ENCODE assay signal across 8 cellular contexts in the genomic region with DNA sequence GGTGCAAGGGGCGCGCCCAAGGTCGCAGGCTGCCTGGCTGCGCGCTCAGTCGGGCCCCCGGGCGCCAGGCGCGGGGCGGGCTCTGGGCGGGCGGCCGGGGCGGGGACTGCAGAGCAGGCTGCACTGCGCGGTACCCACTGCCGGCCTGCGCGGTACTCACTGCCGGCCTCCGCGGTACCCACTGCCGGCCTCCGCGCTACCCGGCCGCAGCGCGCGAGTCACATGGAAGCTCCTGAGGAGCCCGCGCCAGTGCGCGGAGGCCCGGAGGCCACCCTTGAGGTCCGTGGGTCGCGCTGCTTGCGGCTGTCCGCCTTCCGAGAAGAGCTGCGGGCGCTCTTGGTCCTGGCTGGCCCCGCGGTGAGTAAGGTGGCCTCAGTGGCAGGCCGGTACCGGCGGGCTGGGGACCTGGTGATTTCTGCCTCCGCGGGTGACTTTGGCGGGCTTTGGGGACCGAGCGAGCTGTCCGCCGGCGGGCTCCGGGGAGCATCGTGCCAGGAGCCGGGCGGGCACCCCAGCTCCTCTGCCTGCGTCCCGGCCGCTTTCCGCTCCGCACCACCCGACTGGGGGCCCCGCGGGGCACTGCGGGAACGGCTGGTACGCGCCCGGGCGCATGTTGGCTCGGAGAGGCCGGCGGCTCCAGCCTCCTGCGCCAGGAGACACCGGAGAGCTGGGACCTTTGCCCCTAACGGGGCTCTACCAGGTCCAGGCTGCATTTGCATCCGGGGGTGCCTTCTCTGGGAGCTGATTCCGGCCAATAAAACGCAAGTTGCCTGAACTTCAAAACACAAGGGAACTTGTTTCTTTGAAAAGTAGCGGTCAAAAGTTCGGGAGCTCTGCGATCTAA. TPM values are rescaled to one million over a fixed set of nuclear protein-coding genes. Genes with fewer than 3 reads are reported as not detected.
DNase-seq lines count a peak whose midpoint lies in the region; ATAC-seq and TF ChIP-seq lines count a peak whose summit lies in the region.

A gene with protein sequence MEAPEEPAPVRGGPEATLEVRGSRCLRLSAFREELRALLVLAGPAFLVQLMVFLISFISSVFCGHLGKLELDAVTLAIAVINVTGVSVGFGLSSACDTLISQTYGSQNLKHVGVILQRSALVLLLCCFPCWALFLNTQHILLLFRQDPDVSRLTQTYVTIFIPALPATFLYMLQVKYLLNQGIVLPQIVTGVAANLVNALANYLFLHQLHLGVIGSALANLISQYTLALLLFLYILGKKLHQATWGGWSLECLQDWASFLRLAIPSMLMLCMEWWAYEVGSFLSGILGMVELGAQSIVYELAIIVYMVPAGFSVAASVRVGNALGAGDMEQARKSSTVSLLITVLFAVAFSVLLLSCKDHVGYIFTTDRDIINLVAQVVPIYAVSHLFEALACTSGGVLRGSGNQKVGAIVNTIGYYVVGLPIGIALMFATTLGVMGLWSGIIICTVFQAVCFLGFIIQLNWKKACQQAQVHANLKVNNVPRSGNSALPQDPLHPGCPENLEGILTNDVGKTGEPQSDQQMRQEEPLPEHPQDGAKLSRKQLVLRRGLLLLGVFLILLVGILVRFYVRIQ (plus strand): TSS at position 137 of the 844 bp plus-strand sequence. CDS start 86 bp downstream, at position 223.

- 7% methylated on average over 6 of the region's 87 CpGs for WGBS in esophagus muscularis mucosa

- no peak within 1 kb of the TSS for H3K27ac Mint-ChIP-seq in T-helper 2 cell treated with Interferon-gamma antibody and Interleukin-4, amounts not matched to agents 5 μg/mL and 100 μg/mL, for 36 hours
- no peak within 1 kb of the TSS for H3K27ac Mint-ChIP-seq in naive thymus-derived CD4-positive, alpha-beta T cell

- CTCF ChIA-PET in naive thymus-derived CD4-positive, alpha-beta T cell (lab: Charles Lee) = interaction anchor here (0.7 kb wide), 1 partner anchor 289 kb away, joined by 3 read pairs; no protein-coding TSS in a partner anchor

- intact Hi-C loops in esophagus muscularis mucosa (cut with DNase I) = no loop called here
- intact Hi-C loops in naive thymus-derived CD4-positive, alpha-beta T cell (cut with micrococcal nuclease) = no loop called here

- DNase-seq in NCI-H2171 treated with DMSO at 0.1 percent for 48 hours (lab: John Stamatoyannopoulos, UW) (peak; percentile 31), NCI-H2171 (lab: John Stamatoyannopoulos, UW) (no peak), esophagus muscularis mucosa (ENCODE audit: extremely low spot score) (no peak), HUDEP-2 (lab: John Stamatoyannopoulos, UW; ENCODE audit: unreplicated experiment in 76 of 76) (no peak), NCI-H128 (lab: John Stamatoyannopoulos, UW; ENCODE audit: unreplicated experiment) (no peak)
- no peak for DNase-seq in T-helper 2 cell treated with Interferon-gamma antibody and Interleukin-4, amounts not matched to agents 5 μg/mL and 100 μg/mL, for 36 hours (ENCODE audit: low spot score)
- DNase-seq in naive thymus-derived CD4-positive, alpha-beta T cell = peak in 2 of 9 donors; percentile 8 to 17

- TF ChIP-seq EP300 in esophagus muscularis mucosa (IDR thresholded peaks at IDR 0.05) = no peak

- TF ChIP-seq CTCF in esophagus muscularis mucosa (IDR thresholded peaks at IDR 0.05) = no peak

- peaks cover 57% of the 10 kb centered on the region for H3K27me3 Mint-ChIP-seq in T-helper 2 cell treated with Interferon-gamma antibody and Interleukin-4, amounts not matched to agents 5 μg/mL and 100 μg/mL, for 36 hours (ENCODE audit: low read depth)
- H3K27me3 Mint-ChIP-seq in naive thymus-derived CD4-positive, alpha-beta T cell = peaks cover 47 to 57% (median 55%) of the 10 kb centered on the region in 5 donors

- peaks cover 9% of the 10 kb centered on the region for H3K4me1 Mint-ChIP-seq in T-helper 2 cell treated with Interferon-gamma antibody and Interleukin-4, amounts not matched to agents 5 μg/mL and 100 μg/mL, for 36 hours (ENCODE audit: low read depth)
- peaks cover 5 to 18% (median 13%) of the 10 kb centered on the region in 7 donors for H3K4me1 Mint-ChIP-seq in naive thymus-derived CD4-positive, alpha-beta T cell

- no peak for TF ChIP-seq POLR2A in esophagus muscularis mucosa (IDR thresholded peaks at IDR 0.05; ENCODE audit: low read depth)

- H3K27me3 ChIP-seq in esophagus muscularis mucosa = peaks cover 0 to 38% (median 4%) of the 10 kb centered on the region in 4 donors
- peaks cover 0 to 8% of the 10 kb centered on the region in 2 donors for H3K27me3 ChIP-seq in naive thymus-derived CD4-positive, alpha-beta T cell (ENCODE audit: control insufficient read depth in 2 of 2, insufficient read depth in 2 of 2, low read length in 2 of 2)

- peaks cover 9 to 19% (median 14%) of the 10 kb centered on the region in 4 donors for H3K4me1 ChIP-seq in esophagus muscularis mucosa
- H3K4me1 ChIP-seq in naive thymus-derived CD4-positive, alpha-beta T cell (ENCODE audit: control insufficient read depth in 2 of 2, insufficient read depth in 2 of 2, low read length in 2 of 2) = peaks cover 2 to 8% of the 10 kb centered on the region in 2 donors

- ATAC-seq in naive thymus-derived CD4-positive, alpha-beta T cell = peak; percentile 76
- ATAC-seq in HG03565 (IDR thresholded peaks at IDR 0.05; ENCODE audit: unreplicated experiment) = no peak

- POLR2A ChIA-PET in naive thymus-derived CD4-positive, alpha-beta T cell (lab: Charles Lee) = interaction anchor here (0.8 kb wide), 1 partner anchor 115 kb away, joined by 3 read pairs; no protein-coding TSS in a partner anchor

- H3K4me3 Mint-ChIP-seq in T-helper 2 cell treated with Interferon-gamma antibody and Interleukin-4, amounts not matched to agents 5 μg/mL and 100 μg/mL, for 36 hours = peak within 1 kb of the TSS; percentile 12
- H3K4me3 Mint-ChIP-seq in naive thymus-derived CD4-positive, alpha-beta T cell = peak within 1 kb of the TSS; percentile 37 to 85 (median 82)

- H3K27ac ChIP-seq in esophagus muscularis mucosa (replicated peaks in 1 of 4) = no peak within 1 kb of the TSS
- no peak within 1 kb of the TSS for H3K27ac ChIP-seq in naive thymus-derived CD4-positive, alpha-beta T cell (ENCODE audit: low read depth, low read length)

- no peaks in the 10 kb centered on the region for H3K36me3 Mint-ChIP-seq in T-helper 2 cell treated with Interferon-gamma antibody and Interleukin-4, amounts not matched to agents 5 μg/mL and 100 μg/mL, for 36 hours (ENCODE audit: low read depth)
- H3K36me3 Mint-ChIP-seq in naive thymus-derived CD4-positive, alpha-beta T cell = peaks cover 0 to 2% (median 0%) of the 10 kb centered on the region in 5 donors

- H3K4me3 ChIP-seq in esophagus muscularis mucosa = peak within 1 kb of the TSS; percentile 50 to 58 (median 56)
- peak within 1 kb of the TSS; percentile 27 for H3K4me3 ChIP-seq in naive thymus-derived CD4-positive, alpha-beta T cell (ENCODE audit: low read length)

- H3K36me3 ChIP-seq in esophagus muscularis mucosa = no peaks in the 10 kb centered on the region
- H3K36me3 ChIP-seq in naive thymus-derived CD4-positive, alpha-beta T cell (ENCODE audit: control insufficient read depth in 2 of 3, insufficient read depth in 3 of 3, low read length in 3 of 3) = no peaks in the 10 kb centered on the region

- no peaks in the 10 kb centered on the region for H3K9me3 Mint-ChIP-seq in T-helper 2 cell treated with Interferon-gamma antibody and Interleukin-4, amounts not matched to agents 5 μg/mL and 100 μg/mL, for 36 hours
- H3K9me3 Mint-ChIP-seq in naive thymus-derived CD4-positive, alpha-beta T cell = no peaks in the 10 kb centered on the region

- no peaks in the 10 kb centered on the region for H3K9me3 ChIP-seq in esophagus muscularis mucosa
- no peaks in the 10 kb centered on the region for H3K9me3 ChIP-seq in naive thymus-derived CD4-positive, alpha-beta T cell (ENCODE audit: control insufficient read depth in 2 of 3, low read length in 3 of 3)

RNA-seq across cellular contexts. Expression of the gene that starts here (rescaled TPM):
- total RNA-seq in esophagus muscularis mucosa = 1 to 10 TPM in 1 of 4 donors, under 1 TPM in 1, not detected in 2; 0.17 to 1.8 TPM
- 1 to 10 TPM in 1 of 5 experiments, under 1 TPM in 1, not detected in 3; 0.21 to 2.7 TPM for total RNA-seq in naive thymus-derived CD4-positive, alpha-beta T cell
- under 1 TPM in 1 of 2 donors, not detected in 1; 0.09 TPM for polyA plus RNA-seq in naive thymus-derived CD4-positive, alpha-beta T cell
